Comparison of ENCODE assay signal across 8 cellular contexts in the genomic region with DNA sequence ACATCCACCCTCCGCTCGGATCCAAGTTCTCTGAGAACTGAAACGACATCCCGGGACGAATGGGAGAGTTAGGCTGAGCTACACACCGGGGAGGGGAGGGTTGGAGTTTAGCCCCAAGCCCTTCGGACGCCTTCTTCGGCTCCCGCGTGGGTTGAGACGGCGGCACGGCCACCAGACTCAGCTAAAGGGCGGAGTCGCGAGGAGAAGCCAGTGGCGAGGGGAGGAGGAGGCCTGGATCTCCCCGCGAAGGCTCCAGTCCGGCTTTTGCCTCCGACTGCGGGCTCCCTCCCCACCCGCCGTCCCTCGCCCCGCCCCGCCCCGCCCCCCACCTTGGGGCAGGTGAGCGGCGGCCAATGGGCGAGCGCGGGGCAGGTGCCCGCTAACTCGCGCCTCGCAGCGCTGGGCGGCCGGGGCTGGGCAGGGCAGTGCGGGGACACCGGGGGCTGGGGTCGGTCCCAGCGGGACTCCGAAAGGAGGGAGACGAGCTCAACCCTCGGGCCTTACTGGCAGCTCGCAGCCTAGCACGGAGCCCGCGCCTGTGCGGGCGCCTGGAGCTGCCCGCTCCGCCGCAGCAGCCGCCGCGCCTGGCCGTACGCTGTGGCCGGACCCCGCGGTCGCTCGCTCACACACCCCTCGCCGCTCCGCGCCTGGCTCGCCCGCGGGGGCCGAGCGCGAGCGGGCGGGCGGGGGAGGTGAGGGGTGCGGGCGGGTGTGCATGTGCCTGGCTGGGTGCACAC. TPM values are rescaled to one million over a fixed set of nuclear protein-coding genes. Genes with fewer than 3 reads are reported as not detected.
DNase-seq lines count a peak whose midpoint lies in the region; ATAC-seq, FAIRE-seq and TF ChIP-seq lines count a peak whose summit lies in the region.

A gene (plus strand): TSS at position 382 of the 737 bp plus-strand sequence. CDS start 334 bp downstream, at position 716.

- intact Hi-C loops in PC-9 (cut with micrococcal nuclease; ENCODE audit: unreplicated experiment) (no loop called here), GM12878 (cut with micrococcal nuclease; ENCODE audit: unreplicated experiment) (loop anchor here (2.0 to 5.0 kb wide), 3 partner anchors 25 to 155 kb away; a partner anchor contains a TSS)

- WGBS in GM12878 (ENCODE audit: insufficient coverage, insufficient replicate concordance, low lambda C conversion rate, missing lambda C conversion rate): under 1% methylated on average over 81 of the region's 82 CpGs

- RAD21 ChIA-PET in GM12878 (lab: Charles Lee; ENCODE audit: unreplicated experiment): interaction anchor here (0.6 to 6.7 kb wide), 7 partner anchors 10 to 57 kb away, joined by 3 to 88 read pairs (median 4); a partner anchor contains a TSS

- peak within 1 kb of the TSS; percentile 97 for H3K4me2 ChIP-seq in BLaER1
- peak within 1 kb of the TSS; percentile 99 for H3K4me2 ChIP-seq in PC-9
- H3K4me2 ChIP-seq in GM12878 (ENCODE audit: control insufficient read depth, insufficient read depth): peak within 1 kb of the TSS; percentile 90

- H3K79me2 ChIP-seq in PC-9 (ENCODE audit: low read depth) (no peaks in the 10 kb centered on the region), GM12878 (ENCODE audit: control insufficient read depth, insufficient read depth, low read length) (no peaks in the 10 kb centered on the region)

- CTCF ChIA-PET in PC-9 (lab: Charles Lee) (no interaction called here), GM12878 (lab: Yijun Ruan, JAX) (interaction anchor here (0.6 to 6.3 kb wide), 6 partner anchors 8 to 56 kb away, joined by 3 to 106 read pairs (median 6); a partner anchor contains a TSS)

- DNase-seq in PC-9: peak; percentile 56 to 74
- no peak for DNase-seq in GM12878 (ENCODE audit: low read depth, low spot score)
- peak; percentile 25 for DNase-seq in kidney glomerular epithelial cell (lab: John Stamatoyannopoulos, UW)
- DNase-seq in stimulated activated CD4-positive, alpha-beta T cell treated with anti-CD3 and anti-CD28 coated beads, Interleukin-4, amount 100 ng/mL, for 24 hours: peak; percentile 42

- 0 out of 2 replicates have a peak within 1 kb of the TSS, but pooled peaks have one; percentile 28 for H3K9ac ChIP-seq in BLaER1
- H3K9ac ChIP-seq in GM12878 (ENCODE audit: control insufficient read depth, insufficient read depth, low read length): peak within 1 kb of the TSS; percentile 73

- TF ChIP-seq RAD21 in GM12878 (IDR thresholded peaks at IDR 0.05; ENCODE audit: insufficient read depth, low read depth, low read length): no peak

- POLR2A ChIA-PET in PC-9 (lab: Charles Lee; ENCODE audit: unreplicated experiment) (no interaction called here), GM12878 (lab: Charles Lee) (interaction anchor here (1.3 to 5.8 kb wide), 3 partner anchors 9 to 23 kb away, joined by 3 to 42 read pairs (median 5); no protein-coding TSS in a partner anchor)

- H3K27me3 ChIP-seq in BLaER1 (peaks cover 100% of the 10 kb centered on the region), PC-9 (ENCODE audit: insufficient read depth, low read depth) (peaks cover 83% of the 10 kb centered on the region), GM12878 (replicated peaks in 1 of 2; ENCODE audit: control insufficient read depth in 2 of 2, insufficient read depth in 2 of 2, low read length in 1 of 2) (peaks cover 8 to 62% of the 10 kb centered on the region in 2 experiments)

- no peak for TF ChIP-seq EP300 in GM12878 (IDR thresholded peaks at IDR 0.05; ENCODE audit: borderline replicate concordance in 1 of 2, control insufficient read depth in 1 of 2, low read depth in 2 of 2, low read length in 2 of 2)

- H3K4me3 ChIP-seq in BLaER1: peak within 1 kb of the TSS; percentile 65
- peak within 1 kb of the TSS; percentile 74 for H3K4me3 ChIP-seq in PC-9
- H3K4me3 ChIP-seq in GM12878: peak within 1 kb of the TSS; percentile 75

- TF ChIP-seq POLR2A in GM19193 (IDR thresholded peaks at IDR 0.05; ENCODE audit: extremely low read depth, insufficient read depth, insufficient read length): peak; percentile 53
- peak; percentile 44; the same call in 1 of the 2 replicates for TF ChIP-seq POLR2A in GM12878 (IDR thresholded peaks at IDR 0.05; ENCODE audit: low read depth, low read length)

- H3K27ac ChIP-seq in BLaER1 (no peak within 1 kb of the TSS), PC-9 (no peak within 1 kb of the TSS), GM12878 (ENCODE audit: control insufficient read depth, insufficient read depth) (peak within 1 kb of the TSS; percentile 48)

- TF ChIP-seq CTCF in PC-9 (conservative IDR thresholded peaks at IDR 0.05) (no peak), GM12878 (IDR thresholded peaks at IDR 0.05 in 2 of 3, conservative IDR thresholded peaks at IDR 0.05 in 1 of 3; ENCODE audit: control insufficient read depth in 2 of 3, extremely low read depth in 1 of 3, insufficient read depth in 1 of 3, low read depth in 3 of 3, low read length in 3 of 3) (no peak)

- SMC1A ChIA-PET in GM12878 (lab: Charles Lee; ENCODE audit: uncharacterized antibody, unreplicated experiment): interaction anchor here (0.9 to 5.6 kb wide), 5 partner anchors 9 to 1585 kb away, joined by 3 to 48 read pairs (median 6); no protein-coding TSS in a partner anchor

- H3K9me2 ChIP-seq in PC-9 (ENCODE audit: insufficient read depth): no peaks in the 10 kb centered on the region

- H4K20me1 ChIP-seq in BLaER1: peaks cover 89% of the 10 kb centered on the region
- no peaks in the 10 kb centered on the region for H4K20me1 ChIP-seq in PC-9 (ENCODE audit: insufficient read depth)
- H4K20me1 ChIP-seq in GM12878 (ENCODE audit: control insufficient read depth, insufficient read depth): peaks cover 2% of the 10 kb centered on the region; the same call in 1 of the 2 replicates

- H3K9me3 ChIP-seq in BLaER1 (no peaks in the 10 kb centered on the region), PC-9 (ENCODE audit: insufficient read depth, low read depth) (no peaks in the 10 kb centered on the region), GM12878 (replicated peaks; ENCODE audit: control insufficient read depth, insufficient read depth, low read length) (no peaks in the 10 kb centered on the region; the same call in 2 of the 3 replicates)

- H3K36me3 ChIP-seq in BLaER1 (no peaks in the 10 kb centered on the region), PC-9 (ENCODE audit: low read depth) (no peaks in the 10 kb centered on the region), GM12878 (ENCODE audit: control insufficient read depth in 2 of 2, insufficient read depth in 2 of 2, low read length in 1 of 2) (no peaks in the 10 kb centered on the region)

- H2AFZ ChIP-seq in PC-9 (peak within 1 kb of the TSS; percentile 82), GM12878 (ENCODE audit: control insufficient read depth, low read depth, low read length) (peak within 1 kb of the TSS; percentile 56)

- H3K4me1 ChIP-seq in BLaER1: peaks cover 46% of the 10 kb centered on the region
- peaks cover 14% of the 10 kb centered on the region for H3K4me1 ChIP-seq in PC-9 (replicated peaks; ENCODE audit: insufficient read depth)
- H3K4me1 ChIP-seq in GM12878 (ENCODE audit: control insufficient read depth, insufficient read depth, low read length): peaks cover 9% of the 10 kb centered on the region

- BruUV-seq in PC-9 (replicated peaks; lab: Mats Ljungman, UMichigan) (no TSS peak), GM12878 (replicated peaks; lab: Mats Ljungman, UMichigan) (no TSS peak)

- in situ Hi-C loops in GM12878 (cut with MboI): no loop called here

- ATAC-seq in HG03571 (IDR thresholded peaks at IDR 0.05; ENCODE audit: unreplicated experiment) (peak; percentile 36), GM12878 (peak; percentile 75), GM21526 (IDR thresholded peaks at IDR 0.05; ENCODE audit: low FRiP score, unreplicated experiment) (no peak)

- H3F3A ChIP-seq in PC-9 (ENCODE audit: insufficient read depth, low read depth): no peaks in the 10 kb centered on the region

- peak; percentile 70 for FAIRE-seq in GM12878 (lab: Jason Lieb, UNC)

TF ChIP-seq in GM12878, 131 proteins besides CTCF, POLR2A, EP300 and RAD21 (continues in another document):
- peak in 1 of 2 experiments; percentile 10; a peak in 3 of 4 replicates for TF ChIP-seq IKZF2 (IDR thresholded peaks at IDR 0.05)
- no peak for TF ChIP-seq FOXM1 (IDR thresholded peaks at IDR 0.05; ENCODE audit: low read depth, low read length)
- peak in 1 of 2 experiments; percentile 62; a peak in 1 of 4 replicates for TF ChIP-seq BHLHE40 (IDR thresholded peaks at IDR 0.05; ENCODE audit: borderline replicate concordance in 1 of 2, low read depth in 2 of 2, low read length in 1 of 2)
- TF ChIP-seq SIN3A (IDR thresholded peaks at IDR 0.05; ENCODE audit: low read depth, low read length): no peak
- peak; percentile 47 for TF ChIP-seq BACH1 (IDR thresholded peaks at IDR 0.05; ENCODE audit: borderline replicate concordance)
- no peak for TF ChIP-seq GATAD2B (conservative IDR thresholded peaks at IDR 0.05; ENCODE audit: low read depth)
- TF ChIP-seq ZNF622 (IDR thresholded peaks at IDR 0.05): no peak
- peak; percentile 56; the same call in 1 of the 2 replicates for TF ChIP-seq YY1 (IDR thresholded peaks at IDR 0.05; ENCODE audit: low read depth, low read length)
- no peak for TF ChIP-seq SIX5 (IDR thresholded peaks at IDR 0.05; ENCODE audit: low read depth, low read length, severe bottlenecking)
- peak in 1 of 2 experiments; percentile 14; a peak in 1 of 3 replicates for TF ChIP-seq EGR1 (IDR thresholded peaks at IDR 0.05; ENCODE audit: borderline replicate concordance in 1 of 2, low read depth in 2 of 2, low read length in 2 of 2)

RNA-seq across cellular contexts. Expression of the gene that starts here (rescaled TPM):
- total RNA-seq in PC-9 (2021) (not detected in 2 replicates), GM12878 (2014; rRNA removed) (1.9 and 2.3 TPM in 2 replicates), GM12878 (2014; rRNA removed; fragmentation: Illumina TruSeq; extraction: Trizol) (0.28 and 0.49 TPM in 2 replicates), GM12878 (2021) (1.1 and 1.2 TPM in 2 replicates)
- 6.4 and 11.8 TPM in 2 replicates for total RNA-seq in GM12878 (2013; cell fraction: nucleolus; rRNA removed)
- 0.42 TPM for polyA plus RNA-seq in GM12878 (2011; ENCODE audit: low read depth)
- polyA plus RNA-seq in GM12878 (2011; rRNA removed) (3.2 and 5.1 TPM in 2 replicates), GM12878 (2014; fragmentation: Illumina TruSeq; extraction: Trizol) (0.16 TPM in 1 of 2 replicates, not detected in the other), GM12878 (2014; fragmentation: Nextera tagmentation; extraction: Ambion mirVana) (under 1 TPM in 1 of 2 experiments, not detected in 1; 0.07 TPM), GM12878 (2014; rRNA removed) (1.1 and 1.3 TPM in 2 replicates), GM12878 (2016; fragmentation: Nextera tagmentation; extraction: Ambion mirVana) (1 to 10 TPM; 1.1 to 1.5 TPM)
- 4.7 and 9.5 TPM in 2 replicates for polyA plus RNA-seq in GM12878 (2011; cell fraction: cytosol; rRNA removed)
- polyA plus RNA-seq in GM12878 (2011; cell fraction: nucleus; rRNA removed): 42.0 and 42.5 TPM in 2 replicates
- polyA plus RNA-seq in GM12878 (2012): 0.97 and 2.0 TPM in 2 replicates
- 3.4 and 4.5 TPM in 2 replicates for polyA minus RNA-seq in GM12878 (2011; rRNA and poly(A)+ RNA removed)
- polyA minus RNA-seq in GM12878 (2011; cell fraction: cytosol; rRNA and poly(A)+ RNA removed): 2.4 and 3.0 TPM in 2 replicates
- 11.5 and 18.7 TPM in 2 replicates for polyA minus RNA-seq in GM12878 (2011; cell fraction: nucleus; rRNA and poly(A)+ RNA removed)

Comparison
In these comparisons a context has a peak if more than half of its experiments do, and no peak if none do; other contexts are left out.
1. Peak in DNase-seq, H3K4me3 ChIP-seq and H3K4me2 ChIP-seq in PC-9; RNA of the gene not detected or under 1 TPM.